In genomic region chr17:69141802-69142472, GRCh38 we compare ENCODE assay signal across 11 cellular contexts. TPM values are rescaled to one million over a fixed set of nuclear protein-coding genes. Genes with fewer than 3 reads are reported as not detected.
A peak's percentile ranks its signal among the peaks of the same experiment; 100 is the strongest.
DNase-seq lines count a peak whose midpoint lies in the region; ATAC-seq, FAIRE-seq and TF ChIP-seq lines count a peak whose summit lies in the region.
"Had no signal": no experiment of that assay in that cellular context is flagged by ENCODE, and none has a peak within 500 bp of the region (broad histone marks: within the 10 kb centered on the region; RNA-seq: fewer than 3 reads in every experiment).

Gene ABCA6 (minus strand): TSS chr17:69141895. CDS start chr17:69140703, 1,192 bp downstream.

- H3K9me3 ChIP-seq in HepG2 (ENCODE audit: low read length) (no peaks in the 10 kb centered on the region), stomach (peaks cover 0 to 5% (median 0%) of the 10 kb centered on the region in 4 donors)

- POLR2A ChIA-PET in HepG2 (lab: Yijun Ruan, JAX) = interaction anchor here (1.1 kb wide), 1 partner anchor 20 kb away, joined by 3 read pairs; no protein-coding TSS in a partner anchor

- H3K27ac Mint-ChIP-seq in nephron progenitor cell = no peak within 1 kb of the TSS

- BruUV-seq in HepG2 (replicated peaks; lab: Mats Ljungman, UMichigan) = no TSS peak

- H3K4me1 ChIP-seq in HepG2 (ENCODE audit: insufficient read depth, low read length) = peaks cover 14% of the 10 kb centered on the region
- H3K4me1 ChIP-seq in stomach = peaks cover 0 to 16% (median 0%) of the 10 kb centered on the region in 4 donors

- TF ChIP-seq RAD21 in HepG2 (CRISPR knock-in tag; IDR thresholded peaks at IDR 0.05) = no peak

- H3K27me3 ChIP-seq in HepG2 (ENCODE audit: control insufficient read depth in 1 of 2, insufficient read depth in 2 of 2, low read length in 2 of 2) (no peaks in the 10 kb centered on the region), stomach (no peaks in the 10 kb centered on the region)

- H3K36me3 Mint-ChIP-seq in nephron progenitor cell (ENCODE audit: low read depth) = no peaks in the 10 kb centered on the region

- H3K4me1 Mint-ChIP-seq in nephron progenitor cell = no peaks in the 10 kb centered on the region

- CTCF ChIA-PET in HepG2 (lab: Yijun Ruan, JAX; ENCODE audit: low intra/inter-chr PET ratio, low total read pairs) = no interaction called here

- in situ Hi-C loops in HepG2 (cut with HindIII; ENCODE audit: extremely low pct_ligation_motif_present, low pct_unique_long_range_greater_than_20kb) = no loop called here

- H3K9ac ChIP-seq in HepG2 (ENCODE audit: insufficient read depth, low read depth, low read length) = no peak within 1 kb of the TSS

- H3K9me3 Mint-ChIP-seq in nephron progenitor cell = peaks cover 7% of the 10 kb centered on the region

- TF ChIP-seq EP300 in HepG2 (IDR thresholded peaks at IDR 0.05; ENCODE audit: low read depth in 2 of 2, low read length in 2 of 2) (no peak), HepG2 (CRISPR knock-in tag; IDR thresholded peaks at IDR 0.05; ENCODE audit: borderline replicate concordance) (no peak), stomach (IDR thresholded peaks at IDR 0.05) (no peak)

- peak within 1 kb of the TSS; percentile 62 for H2AFZ ChIP-seq in HepG2 (ENCODE audit: low read length)

- peak within 1 kb of the TSS; percentile 44 to 58 for H3K4me3 ChIP-seq in cardiac fibroblast (replicated peaks in 1 of 2; ENCODE audit: low read depth in 2 of 2, low read length in 2 of 2)
- H3K4me3 ChIP-seq in HepG2 (replicated peaks in 1 of 3; ENCODE audit: insufficient read depth in 1 of 3, low read depth in 2 of 3, low read length in 3 of 3) = peak within 1 kb of the TSS in 1 of 3 experiments; percentile 0; a peak in 2 of 6 replicates
- peak within 1 kb of the TSS; percentile 19 to 27 (median 22) for H3K4me3 ChIP-seq in stomach

- H3K36me3 ChIP-seq in HepG2 (replicated peaks in 1 of 2; ENCODE audit: control insufficient read depth in 1 of 2, insufficient read depth in 2 of 2, low read length in 2 of 2) (no peaks in the 10 kb centered on the region), stomach (peaks cover 0 to 11% (median 3%) of the 10 kb centered on the region in 4 donors)

- H4K20me1 ChIP-seq in HepG2 (ENCODE audit: insufficient read depth, low read length) = no peaks in the 10 kb centered on the region

- no peak within 1 kb of the TSS for H3K27ac ChIP-seq in HepG2 (ENCODE audit: extremely low read length, insufficient read depth, low read length)
- H3K27ac ChIP-seq in stomach = peak within 1 kb of the TSS in 4 of 5 donors; percentile 19 to 73 (median 44)

- H3K4me2 ChIP-seq in HepG2 (ENCODE audit: low read depth, low read length) = peak within 1 kb of the TSS; percentile 29

- H3K79me2 ChIP-seq in HepG2 (ENCODE audit: insufficient read depth, low read length) = no peaks in the 10 kb centered on the region

- no peak for TF ChIP-seq CTCF in cardiac fibroblast (IDR thresholded peaks at IDR 0.05; ENCODE audit: low read depth, low read length)
- TF ChIP-seq CTCF in HepG2 (CRISPR knock-in tag; IDR thresholded peaks at IDR 0.05) = no peak
- no peak for TF ChIP-seq CTCF in stomach (IDR thresholded peaks at IDR 0.05)
- no peak for TF ChIP-seq CTCF in nephron progenitor cell (IDR thresholded peaks at IDR 0.05)

- peaks cover 12% of the 10 kb centered on the region for H3K27me3 Mint-ChIP-seq in nephron progenitor cell (ENCODE audit: low read depth, poor library complexity)

- no peak for FAIRE-seq in HepG2 (lab: Jason Lieb, UNC)

- 16% methylated on average over 4 of the region's 4 CpGs for WGBS in HepG2 (ENCODE audit: low lambda C conversion rate)
- WGBS in stomach, 5 donors = 27 to 46% (median 42%) methylated on average over 4 of the region's 4 CpGs

- no peak within 1 kb of the TSS for H3K4me3 Mint-ChIP-seq in nephron progenitor cell
- H3K4me3 Mint-ChIP-seq: neural crest cell had no signal

- TF ChIP-seq POLR2A in HepG2 (IDR thresholded peaks at IDR 0.05; ENCODE audit: insufficient read depth in 1 of 2, low read depth in 2 of 2, low read length in 2 of 2) (no peak), stomach (IDR thresholded peaks at IDR 0.05) (no peak)

- intact Hi-C loops in HepG2 (cut with micrococcal nuclease; ENCODE audit: unreplicated experiment) (no loop called here), stomach (cut with DNase I; ENCODE audit: low total_unique reads) (no loop called here)

- ATAC-seq in HepG2 = peak; percentile 41

- DNase-seq in HCEC 1CT (peak; percentile 75), cardiac fibroblast (ENCODE audit: low read depth in 2 of 2) (peak; percentile 90 to 93), HepG2 (ENCODE audit: low spot score) (no peak), stomach (no peak), nephron progenitor cell (no peak), SIG-M5 treated with dmso at 0.1 percent for 504 hours (lab: John Stamatoyannopoulos, UW; ENCODE audit: unreplicated experiment) (no peak), DMS53 (lab: John Stamatoyannopoulos, UW) (no peak)
- DNase-seq in stimulated activated CD4-positive, alpha-beta T cell treated with anti-CD3 and anti-CD28 coated beads, Interleukin-4, amount 100 ng/mL, for 24 hours = no peak
- DNase-seq: amniotic stem cell, T-helper 2 cell had no signal

TF ChIP-seq in HepG2, 621 proteins besides CTCF, POLR2A, EP300 and RAD21:
- TF ChIP-seq FOXP1 (IDR thresholded peaks at IDR 0.05) = no peak
- TF ChIP-seq FOXP1 (CRISPR knock-in tag; IDR thresholded peaks at IDR 0.05) = peak; percentile 11; the same call in 1 of the 2 replicates
- no peak for TF ChIP-seq NCOR1 (IDR thresholded peaks at IDR 0.05; ENCODE audit: borderline replicate concordance, low read length)
- TF ChIP-seq TARDBP (CRISPR knock-in tag; IDR thresholded peaks at IDR 0.05) = 0 out of 2 replicates have a peak, but pooled peaks have one; percentile 14
- TF ChIP-seq POGZ (CRISPR knock-in tag; IDR thresholded peaks at IDR 0.05) = peak; percentile 54; the same call in 1 of the 2 replicates
- TF ChIP-seq SOX6 (IDR thresholded peaks at IDR 0.05) = no peak
- 0 out of 2 replicates have a peak, but pooled peaks have one; percentile 10 for TF ChIP-seq SOX6 (CRISPR knock-in tag; IDR thresholded peaks at IDR 0.05)
TF ChIP-seq in HepG2: peak in this region for 4.

RNA-seq across cellular contexts. Expression of gene ABCA6, which starts in this region (rescaled TPM):
- 0.11 TPM in 1 of 2 replicates, not detected in the other for total RNA-seq in HepG2 (2016; rRNA removed; fragmentation: Illumina TruSeq; extraction: Trizol)
- total RNA-seq in HepG2 (2016; cell fraction: cytosol; rRNA removed; fragmentation: Illumina TruSeq; extraction: Trizol; ENCODE audit: low read depth) = not detected in 2 replicates
- total RNA-seq in HepG2 (2016; cell fraction: insoluble cytoplasmic fraction; rRNA removed; fragmentation: Illumina TruSeq; extraction: Trizol) = not detected in 2 replicates
- not detected in 2 replicates for total RNA-seq in HepG2 (2016; cell fraction: membrane; rRNA removed; fragmentation: Illumina TruSeq; extraction: Trizol)
- total RNA-seq in HepG2 (2016; cell fraction: nucleus; rRNA removed; fragmentation: Illumina TruSeq; extraction: Trizol) = not detected in 2 replicates
- 0.05 and 0.17 TPM in 2 replicates for polyA plus RNA-seq in HepG2 (2011; rRNA removed)
- polyA plus RNA-seq in HepG2 (2011; cell fraction: cytosol; rRNA removed) = 0.05 and 0.13 TPM in 2 replicates
- polyA plus RNA-seq in HepG2 (2011; cell fraction: nucleus; rRNA removed) = 0.09 and 0.11 TPM in 2 replicates
- 0.04 TPM in 1 of 2 replicates, not detected in the other for polyA plus RNA-seq in HepG2 (2012)
- not detected in 2 replicates for polyA plus RNA-seq in HepG2 (2016; cell fraction: cytosol; fragmentation: Illumina TruSeq; extraction: Trizol; ENCODE audit: low read depth)
- polyA plus RNA-seq in HepG2 (2016; cell fraction: insoluble cytoplasmic fraction; fragmentation: Illumina TruSeq; extraction: Trizol; ENCODE audit: low read depth) = not detected in 2 replicates
- polyA plus RNA-seq in HepG2 (2016; cell fraction: membrane; fragmentation: Illumina TruSeq; extraction: Trizol; ENCODE audit: low read depth) = not detected in 2 replicates
- not detected in 2 replicates for polyA plus RNA-seq in HepG2 (2016; cell fraction: nucleus; fragmentation: Illumina TruSeq; extraction: Trizol; ENCODE audit: insufficient read depth, low read depth)
- polyA minus RNA-seq in HepG2 (2011; rRNA and poly(A)+ RNA removed; ENCODE audit: low replicate concordance) = not detected in 2 replicates
- polyA minus RNA-seq in HepG2 (2011; cell fraction: cytosol; rRNA and poly(A)+ RNA removed) = not detected in 2 replicates
- 0.13 and 0.25 TPM in 2 replicates for polyA minus RNA-seq in HepG2 (2011; cell fraction: nucleus; rRNA and poly(A)+ RNA removed)
- 10 to 100 TPM; 13.3 to 97.9 (median 25.9) TPM for total RNA-seq in stomach
- polyA plus RNA-seq in stomach = 10 to 100 TPM in 1 of 3 donors, 1 to 10 TPM in 2; 4.5 to 11.9 (median 4.7) TPM

Comparison
In these comparisons a context has a peak if more than half of its experiments do, and no peak if none do; other contexts are left out.
1. RNA of gene ABCA6 (total RNA-seq): 13.3 to 97.9 TPM in stomach; 0.11 TPM in HepG2; every median in the first group is over 10 times any median in the second.
2. Peak in ATAC-seq and H3K4me2 ChIP-seq in HepG2; RNA of the gene not detected or under 1 TPM.
3. DNase-seq: peak in HCEC 1CT (single experiment) and cardiac fibroblast (2 of 2); none in HepG2 (single experiment), stomach (single experiment), nephron progenitor cell (single experiment), stimulated activated CD4-positive, alpha-beta T cell treated with anti-CD3 and anti-CD28 coated beads, Interleukin-4, amount 100 ng/mL, for 24 hours (single experiment), SIG-M5 treated with dmso at 0.1 percent for 504 hours (single experiment) and DMS53 (single experiment).